33 cellular contexts compared by ENCODE assay signal in the genomic region with DNA sequence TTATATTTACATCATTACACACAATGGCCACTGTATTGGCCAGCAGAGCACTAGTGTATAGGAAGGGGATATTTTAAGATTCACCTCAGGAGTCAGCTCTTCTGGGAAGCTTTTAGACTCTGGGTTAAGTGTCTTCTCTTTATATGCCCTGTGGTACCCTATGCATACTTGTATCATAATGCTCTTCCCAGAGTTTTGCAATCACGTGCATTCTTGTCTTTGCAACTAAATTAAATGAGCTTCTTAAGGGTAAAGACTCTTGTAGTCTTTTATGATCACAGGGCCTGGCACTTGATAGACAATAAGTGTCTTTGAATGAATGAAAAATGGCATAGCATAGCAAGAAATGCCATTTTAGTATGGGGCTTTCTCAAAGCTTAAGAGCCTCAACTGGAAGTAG. TPM values are rescaled to one million over a fixed set of nuclear protein-coding genes. Genes with fewer than 3 reads are reported as not detected.
A peak's percentile ranks its signal among the peaks of the same experiment; 100 is the strongest.
DNase-seq lines count a peak whose midpoint lies in the region; ATAC-seq, FAIRE-seq and TF ChIP-seq lines count a peak whose summit lies in the region.
"Had no signal": no experiment of that assay in that cellular context is flagged by ENCODE, and none has a peak within 500 bp of the region (broad histone marks: within the 10 kb centered on the region; RNA-seq: fewer than 3 reads in every experiment).

No MANE protein-coding gene starts in this region.

- no peaks in the 10 kb centered on the region for H3K9me3 ChIP-seq in H1 (ENCODE audit: insufficient read depth in 2 of 2, low read depth in 1 of 2, low read length in 1 of 2)
- no peaks in the 10 kb centered on the region for H3K9me3 ChIP-seq in tibial nerve
- H3K9me3 ChIP-seq: BLaER1, heart right ventricle, psoas muscle, thoracic aorta, vagina had no signal

- no peak for TF ChIP-seq POLR2A in H1 (IDR thresholded peaks at IDR 0.05; ENCODE audit: control extremely low read depth in 1 of 2, low read depth in 2 of 2, low read length in 2 of 2)
- no peak for TF ChIP-seq POLR2A in tibial nerve (IDR thresholded peaks at IDR 0.05)

- TF ChIP-seq CTCF in H1 (IDR thresholded peaks at IDR 0.05; ENCODE audit: control extremely low read depth in 1 of 3, insufficient read depth in 1 of 3, low read depth in 1 of 3, low read length in 3 of 3) (no peak), foreskin keratinocyte (conservative IDR thresholded peaks at IDR 0.05) (no peak), tibial nerve (IDR thresholded peaks at IDR 0.05) (no peak)

- FAIRE-seq in H1 (lab: Jason Lieb, UNC), result peak; percentile 24
- FAIRE-seq: GM18507, HTR-8/SVneo had no signal

- no peak overlapping the region for H3K23ac ChIP-seq in H1 (ENCODE audit: insufficient read length)

- no peak overlapping the region for H2BK15ac ChIP-seq in H1 (ENCODE audit: low read length)

- H3K4me2 ChIP-seq in H1 (ENCODE audit: insufficient read depth in 1 of 2, low read depth in 2 of 2, low read length in 2 of 2), result no peak overlapping the region
- H3K4me2 ChIP-seq: BLaER1 had no signal

- H3K56ac ChIP-seq in H1 (replicated peaks; ENCODE audit: insufficient read length, low read depth, low read length), result no peak overlapping the region

- H3K27me3 ChIP-seq in ACC112 (ENCODE audit: insufficient read depth, low read length) (no peaks in the 10 kb centered on the region), H1 (replicated peaks in 1 of 4; ENCODE audit: control insufficient read depth in 3 of 4, extremely low read depth in 1 of 4, insufficient read depth in 3 of 4, low read length in 3 of 4) (no peaks in the 10 kb centered on the region), foreskin keratinocyte (no peaks in the 10 kb centered on the region), tibial nerve (no peaks in the 10 kb centered on the region)
- H3K27me3 ChIP-seq: BLaER1, heart right ventricle, vagina had no signal

- no peak overlapping the region for H3K18ac ChIP-seq in H1 (ENCODE audit: extremely low read depth, low read length)

- CTCF ChIA-PET in H1 (lab: Charles Lee; ENCODE audit: partially characterized antibody), result interaction anchor here (0.9 to 1.8 kb wide), 4 partner anchors 16 to 139 kb away, joined by 3 to 7 read pairs (median 4); no protein-coding TSS in a partner anchor

- WGBS in H1 (ENCODE audit: extremely low coverage in 1 of 2, insufficient coverage in 1 of 2, insufficient read length in 1 of 2, insufficient replicate concordance in 2 of 2, low coverage in 1 of 2, low lambda C conversion rate in 2 of 2, missing lambda C conversion rate in 1 of 2), 2 experiments, result 90% methylated on average over 1 of the region's 1 CpG; no CpG with 5 or more reads in 1 of the 2 experiments
- WGBS in tibial nerve, 2 donors, result 50 to 59% methylated on average over 1 of the region's 1 CpG

- no peaks in the 10 kb centered on the region for H4K20me1 ChIP-seq in H1 (replicated peaks in 1 of 2; ENCODE audit: control insufficient read depth in 1 of 2, insufficient read depth in 2 of 2, low read length in 2 of 2)
- H4K20me1 ChIP-seq: BLaER1 had no signal

- no peak overlapping the region for H3K4ac ChIP-seq in H1 (replicated peaks; ENCODE audit: insufficient read length, low read depth, low read length)

- peaks cover under 1% of the 10 kb centered on the region for H3K36me3 ChIP-seq in ACC112 (ENCODE audit: insufficient read depth, low read length)
- H3K36me3 ChIP-seq in H1 (ENCODE audit: control insufficient read depth in 2 of 4, insufficient read depth in 4 of 4, low read length in 3 of 4), result peaks cover 0 to 34% (median 4%) of the 10 kb centered on the region in 4 experiments; a peak in 5 of 8 replicates
- H3K36me3 ChIP-seq in tibial nerve, result peaks cover 0 to 38% (median 0%) of the 10 kb centered on the region in 3 donors
- H3K36me3 ChIP-seq: BLaER1 had no signal

- no peaks in the 10 kb centered on the region; the same call in 1 of the 2 replicates for H3K79me1 ChIP-seq in H1 (ENCODE audit: low read depth, low read length)

- TF ChIP-seq RAD21 in H1 (IDR thresholded peaks at IDR 0.05 in 1 of 2, conservative IDR thresholded peaks at IDR 0.05 in 1 of 2; ENCODE audit: low read depth in 2 of 2, low read length in 2 of 2), result no peak

- DNase-seq in HCEC 1CT, result peak; percentile 32
- DNase-seq in H1 (ENCODE audit: low read depth in 1 of 2, low spot score in 2 of 2), result no peak
- peak; percentile 35 for DNase-seq in iris pigment epithelial cell (ENCODE audit: low read depth)
- DNase-seq in foreskin keratinocyte, result no peak
- DNase-seq in tibial nerve (ENCODE audit: low spot score in 2 of 2), result no peak
- DNase-seq in NCI-H82 (lab: John Stamatoyannopoulos, UW), result no peak
- no peak for DNase-seq in SKM-1 (lab: John Stamatoyannopoulos, UW; ENCODE audit: unreplicated experiment)
- DNase-seq: activated CD8-positive, alpha-beta T cell treated with anti-CD3 and anti-CD28 coated beads for 36 hours; dermis blood vessel endothelial cell; DND-41; heart right ventricle; KG1; left colon; mesenchymal stem cell; MM.1S; NCI-H2029 treated with DMSO at 0.1 percent for 48 hours; NCI-H345; NCI-H774; nucleus accumbens; psoas muscle; stimulated activated naive CD4-positive, alpha-beta T cell; T-helper 17 cell had no signal

- H3K9ac ChIP-seq in H1 (replicated peaks in 1 of 4; ENCODE audit: extremely low read depth in 1 of 4, low read depth in 3 of 4, low read length in 3 of 4), result no peak overlapping the region
- H3K9ac ChIP-seq: BLaER1 had no signal

- no peak overlapping the region for H4K5ac ChIP-seq in H1 (ENCODE audit: insufficient read length, low read depth, low read length)

- H2AFZ ChIP-seq in ACC112 (ENCODE audit: low read length, unreplicated experiment) (no peak overlapping the region), H1 (ENCODE audit: low read length) (no peak overlapping the region)

- no peak overlapping the region for H2BK20ac ChIP-seq in H1 (ENCODE audit: low read length)

- no peak overlapping the region for H3K14ac ChIP-seq in H1 (ENCODE audit: insufficient read length)

- H3K79me2 ChIP-seq in ACC112 (ENCODE audit: control insufficient read depth, insufficient read depth, low read length, unreplicated experiment), result no peaks in the 10 kb centered on the region
- H3K79me2 ChIP-seq in H1 (ENCODE audit: control insufficient read depth in 1 of 2, insufficient read depth in 2 of 2, low read length in 2 of 2), result no peaks in the 10 kb centered on the region

- POLR2A ChIA-PET in H1 (lab: Charles Lee; ENCODE audit: partially characterized antibody), result no interaction called here

- H2BK12ac ChIP-seq in H1 (ENCODE audit: low read depth, low read length), result no peak overlapping the region

- H3K4me3 ChIP-seq in ACC112 (ENCODE audit: low read depth, low read length) (no peak overlapping the region), H1 (ENCODE audit: extremely low read depth in 1 of 4, insufficient read depth in 2 of 4, low read depth in 3 of 4, low read length in 4 of 4) (no peak overlapping the region), tibial nerve (no peak overlapping the region)
- H3K4me3 ChIP-seq: BLaER1, heart right ventricle, psoas muscle, thoracic aorta, vagina had no signal

- no peak overlapping the region for H4K91ac ChIP-seq in H1 (replicated peaks; ENCODE audit: insufficient read length, low read length)

- no peak overlapping the region for H2AK5ac ChIP-seq in H1 (ENCODE audit: low read depth, low read length)

- no peak overlapping the region for H2BK5ac ChIP-seq in H1 (ENCODE audit: low read depth, low read length)

- H3K4me1 ChIP-seq in ACC112 (ENCODE audit: control insufficient read depth, insufficient read depth, low read length, unreplicated experiment) (peaks cover 46% of the 10 kb centered on the region), H1 (replicated peaks in 1 of 4; ENCODE audit: control insufficient read depth in 3 of 4, insufficient read depth in 4 of 4, low read length in 3 of 4) (0 out of 7 replicates have a peak, but pooled peaks cover 0 to 3% (median 0%) of the 10 kb centered on the region in 4 experiments), foreskin keratinocyte (peaks cover 18% of the 10 kb centered on the region), tibial nerve (peaks cover 0 to 41% (median 15%) of the 10 kb centered on the region in 4 donors)
- H3K4me1 ChIP-seq: psoas muscle had no signal

- TF ChIP-seq EP300 in H1 (IDR thresholded peaks at IDR 0.05; ENCODE audit: borderline replicate concordance in 1 of 2, low read depth in 2 of 2, low read length in 2 of 2) (no peak), tibial nerve (IDR thresholded peaks at IDR 0.05) (no peak)

- H2BK120ac ChIP-seq in H1 (replicated peaks; ENCODE audit: low read depth, low read length), result no peak overlapping the region

- H4K8ac ChIP-seq in H1 (ENCODE audit: extremely low read depth, insufficient read depth, low read length), result no peak overlapping the region

- no peaks in the 10 kb centered on the region for H3K23me2 ChIP-seq in H1 (ENCODE audit: low read depth, low read length)

- ATAC-seq in foreskin keratinocyte, result no peak
- ATAC-seq: activated CD8-positive, alpha-beta T cell treated with anti-CD3 and anti-CD28 coated beads for 36 hours; activated naive CD4-positive, alpha-beta T cell treated with anti-CD3 and anti-CD28 coated beads, Interleukin-2, amount 50 U/mL, for 72 hours; left colon; T-helper 17 cell had no signal

- H3K27ac ChIP-seq in ACC112 (ENCODE audit: low read depth, low read length) (peak overlapping the region; percentile 79; the same call in 1 of the 2 replicates), H1 (ENCODE audit: low read depth, low read length) (no peak overlapping the region), foreskin keratinocyte (no peak overlapping the region), tibial nerve (no peak overlapping the region)
- H3K27ac ChIP-seq: BLaER1, psoas muscle, vagina had no signal

RNA-seq across cellular contexts. Expression of gene ARMS2, which starts 35.4 kb away (rescaled TPM):
- not detected in 2 replicates for total RNA-seq in H1 (2021; fragmentation: NEBNext Ultra II Directional; extraction: Animal tissue kit (Norgen Biotek cat#: 25700))
- polyA plus RNA-seq in H1 (2011; rRNA removed) (not detected in 2 replicates), foreskin keratinocyte (not detected in 2 replicates)
- polyA plus RNA-seq in H1 (2011; cell fraction: cytosol; rRNA removed), result not detected
- polyA plus RNA-seq in H1 (2011; cell fraction: nucleus; rRNA removed), result not detected
- not detected in 4 replicates for polyA plus RNA-seq in H1 (2012, experiment 1 of 2)
- polyA plus RNA-seq in H1 (2012, experiment 2 of 2), result not detected
- not detected for polyA plus RNA-seq in H1 (2013, experiment 1 of 2)
- not detected for polyA plus RNA-seq in H1 (2013, experiment 2 of 2)
- polyA minus RNA-seq in H1 (2011; rRNA and poly(A)+ RNA removed), result not detected in 2 replicates
- polyA minus RNA-seq in H1 (2011; cell fraction: cytosol; rRNA and poly(A)+ RNA removed), result not detected
- not detected for polyA minus RNA-seq in H1 (2011; cell fraction: nucleus; rRNA and poly(A)+ RNA removed)
- total RNA-seq in foreskin keratinocyte (not detected in 2 replicates), tibial nerve (not detected)
- total RNA-seq: A673; activated CD8-positive, alpha-beta T cell treated with anti-CD3 and anti-CD28 coated beads for 36 hours; activated T-helper 2 cell treated with anti-CD3 and anti-CD28 coated beads, Interferon-gamma antibody, Interleukin-2, Interleukin-4, amounts not matched to agents 10 μg/mL and 5 μg/mL and 100 μg/mL, durations not matched to agents 14 hours and 24 hours and 36 hours; dermis blood vessel endothelial cell; left colon; psoas muscle; RPMI7951; SK-MEL-5; T-helper 17 cell; thoracic aorta; vagina had no signal
- polyA plus RNA-seq: heart right ventricle had no signal

RNA-seq across cellular contexts. Expression of gene HTRA1, which starts 42.3 kb away (rescaled TPM):
- 15.8 and 16.5 TPM in 2 replicates for total RNA-seq in H1 (2021; fragmentation: NEBNext Ultra II Directional; extraction: Animal tissue kit (Norgen Biotek cat#: 25700))
- 10.9 and 20.1 TPM in 2 replicates for polyA plus RNA-seq in H1 (2011; rRNA removed)
- 13.2 TPM for polyA plus RNA-seq in H1 (2011; cell fraction: cytosol; rRNA removed)
- 14.4 TPM for polyA plus RNA-seq in H1 (2011; cell fraction: nucleus; rRNA removed)
- polyA plus RNA-seq in H1 (2012, experiment 1 of 2), result 18.2 to 21.1 TPM (median 19.7 TPM) in 4 replicates
- 17.5 TPM for polyA plus RNA-seq in H1 (2012, experiment 2 of 2)
- 22.0 TPM for polyA plus RNA-seq in H1 (2013, experiment 1 of 2)
- 21.8 TPM for polyA plus RNA-seq in H1 (2013, experiment 2 of 2)
- 7.5 and 11.1 TPM in 2 replicates for polyA minus RNA-seq in H1 (2011; rRNA and poly(A)+ RNA removed)
- 5.9 TPM for polyA minus RNA-seq in H1 (2011; cell fraction: cytosol; rRNA and poly(A)+ RNA removed)
- polyA minus RNA-seq in H1 (2011; cell fraction: nucleus; rRNA and poly(A)+ RNA removed), result 3.9 TPM
- total RNA-seq in foreskin keratinocyte, result 375 and 388 TPM in 2 replicates
- polyA plus RNA-seq in foreskin keratinocyte, result 396 and 403 TPM in 2 replicates
- 100 to 1,000 TPM; 128 to 183 (median 173) TPM for total RNA-seq in tibial nerve
- total RNA-seq: activated CD8-positive, alpha-beta T cell treated with anti-CD3 and anti-CD28 coated beads for 36 hours; activated naive CD4-positive, alpha-beta T cell treated with anti-CD3 and anti-CD28 coated beads, Interleukin-2, amount 50 U/mL, for 72 hours; activated T-helper 2 cell treated with anti-CD3 and anti-CD28 coated beads, Interferon-gamma antibody, Interleukin-2, Interleukin-4, amounts not matched to agents 10 μg/mL and 5 μg/mL and 100 μg/mL, durations not matched to agents 14 hours and 24 hours and 36 hours had no signal

RNA-seq across cellular contexts. Expression of gene PLEKHA1, which starts 44.5 kb away (rescaled TPM):
- total RNA-seq in H1 (2021; fragmentation: NEBNext Ultra II Directional; extraction: Animal tissue kit (Norgen Biotek cat#: 25700)), result 35.7 and 39.7 TPM in 2 replicates
- 14.0 and 15.6 TPM in 2 replicates for polyA plus RNA-seq in H1 (2011; rRNA removed)
- 24.9 TPM for polyA plus RNA-seq in H1 (2011; cell fraction: cytosol; rRNA removed)
- polyA plus RNA-seq in H1 (2011; cell fraction: nucleus; rRNA removed), result 15.6 TPM
- 17.3 to 25.7 TPM (median 20.8 TPM) in 4 replicates for polyA plus RNA-seq in H1 (2012, experiment 1 of 2)
- polyA plus RNA-seq in H1 (2012, experiment 2 of 2), result 1.4 TPM
- polyA plus RNA-seq in H1 (2013, experiment 1 of 2), result 19.0 TPM
- 18.0 TPM for polyA plus RNA-seq in H1 (2013, experiment 2 of 2)
- polyA minus RNA-seq in H1 (2011; rRNA and poly(A)+ RNA removed), result 25.4 and 53.1 TPM in 2 replicates
- 16.0 TPM for polyA minus RNA-seq in H1 (2011; cell fraction: cytosol; rRNA and poly(A)+ RNA removed)
- polyA minus RNA-seq in H1 (2011; cell fraction: nucleus; rRNA and poly(A)+ RNA removed), result 28.9 TPM
- 48.6 and 54.8 TPM in 2 replicates for total RNA-seq in foreskin keratinocyte
- 13.9 and 14.5 TPM in 2 replicates for polyA plus RNA-seq in foreskin keratinocyte
- total RNA-seq in tibial nerve, result 10 to 100 TPM; 19.2 to 52.2 (median 35.0) TPM

Comparison
In these comparisons a context has a peak if more than half of its experiments do, and no peak if none do; other contexts are left out.
1. DNase-seq: peak in HCEC 1CT (single experiment) and iris pigment epithelial cell (single experiment); none in H1 (0 of 2), foreskin keratinocyte (0 of 2), tibial nerve (0 of 2), NCI-H82 (single experiment) and SKM-1 (single experiment).